8 cellular contexts compared by ENCODE assay signal in genomic region chr4:56434599-56435000, GRCh38. TPM values are rescaled to one million over a fixed set of nuclear protein-coding genes. Genes with fewer than 3 reads are reported as not detected.
DNase-seq lines count a peak whose midpoint lies in the region; ATAC-seq and TF ChIP-seq lines count a peak whose summit lies in the region.

No MANE protein-coding gene starts in this region.

- H3K9ac ChIP-seq in NT2/D1 (ENCODE audit: insufficient read length, low read depth), result peak overlapping the region; percentile 96
- peak overlapping the region; percentile 41 to 82 for H3K9ac ChIP-seq in colonic mucosa (ENCODE audit: low read depth in 2 of 2, low read length in 2 of 2)
- H3K9ac ChIP-seq in mucosa of stomach (ENCODE audit: low read length), result peak overlapping the region; percentile 71

- H3K4me3 ChIP-seq in GM06990 (replicated peaks; ENCODE audit: low read depth, low read length), result peak overlapping the region; percentile 94
- peak overlapping the region; percentile 91 for H3K4me3 ChIP-seq in NT2/D1 (ENCODE audit: insufficient read length, low read depth)
- H3K4me3 ChIP-seq in colonic mucosa, result peak overlapping the region; percentile 73
- H3K4me3 ChIP-seq in mucosa of stomach (ENCODE audit: low read length), result peak overlapping the region; percentile 84

- peak; percentile 26 for DNase-seq in 8988T
- DNase-seq in GM06990 (ENCODE audit: extremely low read depth, insufficient read length), result no peak
- DNase-seq in NT2/D1 (ENCODE audit: low read depth, low spot score), result no peak
- no peak for DNase-seq in colonic mucosa
- no peak for DNase-seq in effector CD8-positive, alpha-beta T cell (lab: John Stamatoyannopoulos, UW)
- DNase-seq in effector CD4-positive, alpha-beta T cell, result no peak

- no peaks in the 10 kb centered on the region for H3K9me3 ChIP-seq in NT2/D1 (ENCODE audit: insufficient read depth, low read length)
- no peaks in the 10 kb centered on the region for H3K9me3 ChIP-seq in colonic mucosa
- no peaks in the 10 kb centered on the region for H3K9me3 ChIP-seq in mucosa of stomach (ENCODE audit: control insufficient read depth, low read length)

- H3K36me3 ChIP-seq in GM06990 (ENCODE audit: control insufficient read depth, insufficient read depth, low read length), result no peaks in the 10 kb centered on the region
- H3K36me3 ChIP-seq in NT2/D1 (ENCODE audit: insufficient read depth, insufficient read length, low read length), result peaks cover 15% of the 10 kb centered on the region
- no peaks in the 10 kb centered on the region for H3K36me3 ChIP-seq in colonic mucosa
- no peaks in the 10 kb centered on the region for H3K36me3 ChIP-seq in mucosa of stomach (ENCODE audit: control insufficient read depth, insufficient read depth, low read length)

- H3K27ac ChIP-seq in colonic mucosa, result peak overlapping the region; percentile 98

- H3K27me3 ChIP-seq in GM06990 (replicated peaks; ENCODE audit: control insufficient read depth, insufficient read depth, low read length) (no peaks in the 10 kb centered on the region), NT2/D1 (ENCODE audit: insufficient read depth, insufficient read length) (no peaks in the 10 kb centered on the region), colonic mucosa (no peaks in the 10 kb centered on the region), mucosa of stomach (ENCODE audit: control insufficient read depth, insufficient read depth, low read length) (no peaks in the 10 kb centered on the region)

- intact Hi-C loops in colonic mucosa (cut with DNase I), result no loop called here

- no peak for ATAC-seq in GM21717 (IDR thresholded peaks at IDR 0.05; ENCODE audit: unreplicated experiment)

- no peaks in the 10 kb centered on the region for H3K4me1 ChIP-seq in NT2/D1 (ENCODE audit: insufficient read depth, insufficient read length)
- no peaks in the 10 kb centered on the region for H3K4me1 ChIP-seq in colonic mucosa
- H3K4me1 ChIP-seq in mucosa of stomach (ENCODE audit: control insufficient read depth, insufficient read depth, low read length), result no peaks in the 10 kb centered on the region

- TF ChIP-seq CTCF in GM06990 (IDR thresholded peaks at IDR 0.05; ENCODE audit: insufficient read depth, low read length, poor library complexity, severe bottlenecking), result no peak
- no peak for TF ChIP-seq CTCF in colonic mucosa (IDR thresholded peaks at IDR 0.05)

RNA-seq across cellular contexts. Expression of gene PPAT, which starts 0.8 kb away (rescaled TPM):
- total RNA-seq in colonic mucosa, result 10 to 100 TPM in 1 of 2 donors, 1 to 10 TPM in 1; 7.4 to 15.3 TPM

RNA-seq across cellular contexts. Expression of gene PAICS, which starts 1.5 kb away (rescaled TPM):
- 100 to 1,000 TPM in 1 of 2 donors, 10 to 100 TPM in 1; 55.3 to 138 TPM for total RNA-seq in colonic mucosa

RNA-seq across cellular contexts. Expression of gene SRP72, which starts 32.8 kb away (rescaled TPM):
- total RNA-seq in colonic mucosa, result 10 to 100 TPM; 74.4 to 79.6 TPM

RNA-seq across cellular contexts. Expression of gene AASDH, which starts 47.3 kb away (rescaled TPM):
- 1 to 10 TPM; 7.4 to 7.8 TPM for total RNA-seq in colonic mucosa
